In the genomic region with DNA sequence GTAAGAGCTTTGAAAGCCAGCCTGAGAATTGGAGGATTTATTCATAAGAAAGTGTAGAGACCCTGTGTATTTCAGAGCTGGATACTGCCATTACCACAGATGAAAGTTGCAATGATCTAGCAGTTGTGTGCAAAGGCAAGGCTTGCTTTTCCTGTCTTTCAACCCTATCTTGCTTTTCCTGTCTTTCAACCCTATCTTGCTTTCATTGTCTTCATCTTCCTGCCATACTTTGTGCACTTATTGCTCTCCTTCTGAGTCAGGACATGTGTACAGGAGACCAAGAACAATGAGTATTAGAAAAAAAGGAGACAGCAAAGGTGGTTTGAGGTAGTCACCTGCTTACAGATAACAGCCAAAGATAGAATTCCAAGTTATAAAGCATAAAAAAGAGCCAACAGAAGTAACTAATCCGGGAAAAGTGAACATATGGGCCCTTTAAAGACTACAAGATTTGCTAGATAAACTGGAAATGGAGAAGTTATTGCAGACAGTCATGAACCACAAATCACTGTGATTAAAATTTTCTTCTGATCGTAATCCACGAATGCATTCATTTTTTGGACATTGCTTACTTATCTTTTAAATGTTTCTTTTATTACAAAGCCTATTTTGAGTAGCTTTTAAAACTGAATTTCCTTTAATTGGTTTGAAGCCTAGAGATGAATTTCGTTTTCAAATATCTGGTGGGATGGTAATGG, we compare ENCODE assay signal across 3 cellular contexts.
TF ChIP-seq lines count a peak whose summit lies in the region.

No MANE protein-coding gene starts in this region.

TF ChIP-seq in IMR-90, 13 proteins besides CTCF, POLR2A, EP300 and RAD21:
- TF ChIP-seq FOS (IDR thresholded peaks at IDR 0.05; ENCODE audit: low read depth, low read length) (no peak), CEBPB (IDR thresholded peaks at IDR 0.05; ENCODE audit: low read depth, low read length) (no peak), RFX5 (IDR thresholded peaks at IDR 0.05; ENCODE audit: low read depth, low read length) (no peak), MXI1 (IDR thresholded peaks at IDR 0.05; ENCODE audit: borderline replicate concordance, low read depth, low read length) (no peak), CHD1 (IDR thresholded peaks at IDR 0.05; ENCODE audit: low read depth, low read length) (no peak), BHLHE40 (IDR thresholded peaks at IDR 0.05; ENCODE audit: low read depth, low read length) (no peak), SMC3 (IDR thresholded peaks at IDR 0.05; ENCODE audit: low read depth, low read length) (no peak), RCOR1 (IDR thresholded peaks at IDR 0.05; ENCODE audit: insufficient replicate concordance, low read length) (no peak), NFE2L2 (IDR thresholded peaks at IDR 0.05; ENCODE audit: low read depth, low read length) (no peak), MAZ (IDR thresholded peaks at IDR 0.05; ENCODE audit: borderline replicate concordance, low read depth, low read length) (no peak), MAFK (IDR thresholded peaks at IDR 0.05; ENCODE audit: low read depth, low read length) (no peak)
- TF ChIP-seq, protein P1, sequence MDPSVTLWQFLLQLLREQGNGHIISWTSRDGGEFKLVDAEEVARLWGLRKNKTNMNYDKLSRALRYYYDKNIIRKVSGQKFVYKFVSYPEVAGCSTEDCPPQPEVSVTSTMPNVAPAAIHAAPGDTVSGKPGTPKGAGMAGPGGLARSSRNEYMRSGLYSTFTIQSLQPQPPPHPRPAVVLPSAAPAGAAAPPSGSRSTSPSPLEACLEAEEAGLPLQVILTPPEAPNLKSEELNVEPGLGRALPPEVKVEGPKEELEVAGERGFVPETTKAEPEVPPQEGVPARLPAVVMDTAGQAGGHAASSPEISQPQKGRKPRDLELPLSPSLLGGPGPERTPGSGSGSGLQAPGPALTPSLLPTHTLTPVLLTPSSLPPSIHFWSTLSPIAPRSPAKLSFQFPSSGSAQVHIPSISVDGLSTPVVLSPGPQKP (IDR thresholded peaks at IDR 0.05; ENCODE audit: borderline replicate concordance, low read depth, low read length): no peak
- TF ChIP-seq, protein P2, sequence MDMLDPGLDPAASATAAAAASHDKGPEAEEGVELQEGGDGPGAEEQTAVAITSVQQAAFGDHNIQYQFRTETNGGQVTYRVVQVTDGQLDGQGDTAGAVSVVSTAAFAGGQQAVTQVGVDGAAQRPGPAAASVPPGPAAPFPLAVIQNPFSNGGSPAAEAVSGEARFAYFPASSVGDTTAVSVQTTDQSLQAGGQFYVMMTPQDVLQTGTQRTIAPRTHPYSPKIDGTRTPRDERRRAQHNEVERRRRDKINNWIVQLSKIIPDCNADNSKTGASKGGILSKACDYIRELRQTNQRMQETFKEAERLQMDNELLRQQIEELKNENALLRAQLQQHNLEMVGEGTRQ (IDR thresholded peaks at IDR 0.05; ENCODE audit: low read depth, low read length): no peak

TF ChIP-seq in SK-N-SH, 30 proteins besides CTCF, POLR2A, EP300 and RAD21:
- TF ChIP-seq TCF12 (IDR thresholded peaks at IDR 0.05): peak; percentile 56; the same call in 1 of the 2 replicates
- peak; percentile 50; the same call in 1 of the 2 replicates for TF ChIP-seq PBX3 (IDR thresholded peaks at IDR 0.05)
- no peak for TF ChIP-seq RXRA (IDR thresholded peaks at IDR 0.05; ENCODE audit: borderline replicate concordance, low read depth)
- TF ChIP-seq SMC3 (IDR thresholded peaks at IDR 0.05; ENCODE audit: low read depth, low read length): no peak
- no peak for TF ChIP-seq POLR2AphosphoS5 (IDR thresholded peaks at IDR 0.05; ENCODE audit: low read depth, low read length)
- peak; percentile 51; the same call in 1 of the 2 replicates for TF ChIP-seq FOXM1 (IDR thresholded peaks at IDR 0.05; ENCODE audit: low read depth)
- 0 out of 2 replicates have a peak, but pooled peaks have one; percentile 11 for TF ChIP-seq JUND (IDR thresholded peaks at IDR 0.05)
- TF ChIP-seq NFIC (IDR thresholded peaks at IDR 0.05; ENCODE audit: borderline replicate concordance): 0 out of 2 replicates have a peak, but pooled peaks have one; percentile 11

TF ChIP-seq in endothelial cell of umbilical vein, 7 proteins besides CTCF, POLR2A, EP300 and RAD21:
- TF ChIP-seq MAX (IDR thresholded peaks at IDR 0.05; ENCODE audit: insufficient read depth, insufficient read length): no peak
- TF ChIP-seq MYC (IDR thresholded peaks at IDR 0.05; ENCODE audit: low read depth, low read length): no peak
- TF ChIP-seq FOS (IDR thresholded peaks at IDR 0.05; ENCODE audit: borderline replicate concordance, insufficient read depth, low read length): no peak
- no peak for TF ChIP-seq EZH2 (IDR thresholded peaks at IDR 0.05; ENCODE audit: borderline replicate concordance, low read depth, low read length, severe bottlenecking)
- no peak for TF ChIP-seq POLR2AphosphoS5 (IDR thresholded peaks at IDR 0.05; ENCODE audit: insufficient read depth, low read depth, low read length)
- no peak for TF ChIP-seq GATA2 (IDR thresholded peaks at IDR 0.05; ENCODE audit: insufficient read depth, insufficient read length, low read depth, low read length)
- TF ChIP-seq JUN (IDR thresholded peaks at IDR 0.05; ENCODE audit: borderline replicate concordance, insufficient read depth, insufficient read length, low read depth): no peak
